Comparison of ENCODE assay signal across 10 cellular contexts in the genomic region with DNA sequence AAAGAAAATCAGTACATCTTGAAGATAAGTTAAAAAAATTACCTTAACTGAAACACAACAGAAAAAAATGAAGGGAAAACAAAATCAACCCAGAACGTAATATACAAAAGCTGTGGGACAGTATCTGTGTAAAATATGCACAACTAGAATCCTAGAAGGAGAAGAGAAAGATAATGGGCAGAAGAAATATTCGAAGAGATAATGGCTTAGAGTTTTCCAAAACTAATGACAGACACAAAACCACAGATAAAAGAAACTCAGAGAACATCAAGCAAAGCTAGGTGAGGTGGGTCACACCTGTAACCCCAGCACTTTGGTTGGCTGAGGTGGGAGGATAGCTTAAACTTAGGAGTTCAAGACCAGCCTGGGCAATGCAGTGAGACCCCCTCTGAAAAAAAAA.
"Had no signal": no experiment of that assay in that cellular context is flagged by ENCODE, and none has a peak within 500 bp of the region (broad histone marks: within the 10 kb centered on the region; RNA-seq: fewer than 3 reads in every experiment).

No MANE protein-coding gene starts in this region.

- FAIRE-seq: H1, H54, HTR-8/SVneo had no signal

- H3K4me3 ChIP-seq: GM23338 had no signal

- H3K4me2 ChIP-seq: GM23338 had no signal

- DNase-seq: H9, HCEC 1CT, HFFc6, IMR-90, KBM-7 had no signal

- H3K27ac ChIP-seq: HL-60 had no signal

- ATAC-seq: GM23338 had no signal

- H2AFZ ChIP-seq: GM23338 had no signal

- H3K27ac Mint-ChIP-seq: GM23338, HFFc6 had no signal

- H3K9me3 Mint-ChIP-seq: GM23338, HFFc6 had no signal

- H3K4me3 Mint-ChIP-seq: GM23338, H9, HFFc6 had no signal
